In the genomic region with DNA sequence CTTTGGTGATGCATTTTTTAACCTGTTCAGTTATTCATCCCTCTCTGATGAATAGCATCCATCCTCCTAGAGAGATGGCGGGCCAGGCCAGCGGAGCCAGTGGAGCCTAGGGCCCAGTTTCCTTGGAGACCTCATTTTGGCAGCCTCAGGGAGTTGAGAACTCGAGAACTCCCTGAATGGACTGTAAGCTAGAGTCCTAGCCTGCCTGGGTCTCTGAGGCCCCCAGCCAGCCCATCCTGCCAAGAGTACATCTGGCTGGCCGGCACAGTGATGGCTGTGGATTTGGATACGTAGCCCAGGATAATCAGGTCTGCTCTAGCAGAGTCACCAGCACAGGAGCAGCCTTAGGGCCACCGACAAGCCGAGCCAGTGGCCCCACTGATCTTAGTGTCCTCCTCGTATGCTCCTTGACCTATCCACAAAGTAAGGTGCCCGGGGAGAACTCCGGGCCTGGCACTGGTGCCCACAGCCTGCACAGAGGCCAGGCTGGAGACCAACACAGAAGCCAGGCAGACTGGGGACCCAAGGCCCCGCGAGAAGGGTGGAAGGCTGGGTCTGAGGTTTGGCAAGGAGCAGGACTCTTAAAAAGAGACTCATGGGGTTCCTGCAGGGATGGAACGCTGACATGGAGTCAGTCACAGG, we compare ENCODE assay signal across 19 cellular contexts.
DNase-seq lines count a peak whose midpoint lies in the region; ATAC-seq and TF ChIP-seq lines count a peak whose summit lies in the region.
"Had no signal": no experiment of that assay in that cellular context is flagged by ENCODE, and none has a peak within 500 bp of the region (broad histone marks: within the 10 kb centered on the region; RNA-seq: fewer than 3 reads in every experiment).

No MANE protein-coding gene starts in this region.

- TF ChIP-seq CTCF in chondrocyte (IDR thresholded peaks at IDR 0.05), result no peak

- DNase-seq in chondrocyte (ENCODE audit: low spot score), result peak; percentile 64
- DNase-seq in memory B cell (ENCODE audit: low spot score in 2 of 2), result no peak
- no peak for DNase-seq in SW480 (ENCODE audit: low spot score)
- no peak for DNase-seq in NCI-H226
- no peak for DNase-seq in epidermal melanocyte (ENCODE audit: insufficient read length, low spot score)
- DNase-seq: activated CD4-positive, alpha-beta memory T cell treated with anti-CD3 and anti-CD28 coated beads, Interleukin-2, amount 10 ng/mL, durations not matched to agents 7 days and 5 days; activated CD4-positive, alpha-beta T cell treated with anti-CD3 and anti-CD28 coated beads for 1 hour; activated CD8-positive, alpha-beta memory T cell treated with anti-CD3 and anti-CD28 coated beads, Interleukin-2, amount 50 U/mL, for 48 hours; cortex of kidney; islet precursor cell; NCI-H2081; NCI-H748 treated with DMSO at 0.1 percent for 48 hours; stimulated activated naive CD8-positive, alpha-beta T cell treated with anti-CD3 and anti-CD28 coated beads, Interleukin-15, Interleukin-2, amounts not matched to agents 100 U/mL and 50 U/mL, for 24 hours had no signal

- no peak for ATAC-seq in memory B cell (ENCODE audit: low read depth)
- ATAC-seq: HCT116; stimulated activated naive CD8-positive, alpha-beta T cell treated with anti-CD3 and anti-CD28 coated beads, Interleukin-15, Interleukin-2, amounts not matched to agents 100 U/mL and 50 U/mL, for 24 hours had no signal

- H3K4me3 ChIP-seq in stomach smooth muscle (ENCODE audit: low read length in 2 of 2), result no peak overlapping the region

- peaks cover 9% of the 10 kb centered on the region for H3K4me1 Mint-ChIP-seq in chondrocyte (ENCODE audit: low read depth)
- H3K4me1 Mint-ChIP-seq in memory B cell, result no peaks in the 10 kb centered on the region
- H3K4me1 Mint-ChIP-seq: activated CD4-positive, alpha-beta memory T cell treated with anti-CD3 and anti-CD28 coated beads, Interleukin-2, amount 10 ng/mL, durations not matched to agents 7 days and 5 days had no signal

- H3K36me3 Mint-ChIP-seq in chondrocyte (ENCODE audit: low read depth), result peaks cover 44% of the 10 kb centered on the region
- peaks cover 42% of the 10 kb centered on the region for H3K36me3 Mint-ChIP-seq in memory B cell
- H3K36me3 Mint-ChIP-seq: activated naive CD8-positive, alpha-beta T cell had no signal

- H3K27me3 Mint-ChIP-seq in chondrocyte (ENCODE audit: low read depth) (no peaks in the 10 kb centered on the region), memory B cell (no peaks in the 10 kb centered on the region)
- H3K27me3 Mint-ChIP-seq: activated CD4-positive, alpha-beta memory T cell treated with anti-CD3 and anti-CD28 coated beads, Interleukin-2, amount 10 ng/mL, durations not matched to agents 7 days and 5 days; activated naive CD8-positive, alpha-beta T cell; type B pancreatic cell had no signal

- H3K27ac Mint-ChIP-seq in chondrocyte (ENCODE audit: unreplicated experiment) (no peak overlapping the region), memory B cell (peak overlapping the region; percentile 95)
- H3K27ac Mint-ChIP-seq: activated CD4-positive, alpha-beta memory T cell treated with anti-CD3 and anti-CD28 coated beads, Interleukin-2, amount 10 ng/mL, durations not matched to agents 7 days and 5 days; activated naive CD8-positive, alpha-beta T cell had no signal

- no peak overlapping the region for H3K9ac ChIP-seq in stomach smooth muscle (ENCODE audit: low read length in 2 of 2)

- H3K27ac ChIP-seq in KOPT-K1 (ENCODE audit: low read depth, low read length, poor library complexity, severe bottlenecking) (peak overlapping the region; percentile 83), stomach smooth muscle (ENCODE audit: low read length) (peak overlapping the region; percentile 99)

- H3K27me3 ChIP-seq in stomach smooth muscle (ENCODE audit: control insufficient read depth in 1 of 2, insufficient read depth in 2 of 2, low read length in 2 of 2), result no peaks in the 10 kb centered on the region

- no peaks in the 10 kb centered on the region for H3K9me3 ChIP-seq in KOPT-K1 (ENCODE audit: insufficient read depth, low read length, poor library complexity, severe bottlenecking)
- no peaks in the 10 kb centered on the region for H3K9me3 ChIP-seq in stomach smooth muscle (ENCODE audit: control insufficient read depth in 2 of 2, low read length in 2 of 2)

- H3K4me1 ChIP-seq in stomach smooth muscle (ENCODE audit: control insufficient read depth, insufficient read depth, low read length), result peaks cover 97% of the 10 kb centered on the region

- H3K9me3 Mint-ChIP-seq in chondrocyte (ENCODE audit: low read depth) (no peaks in the 10 kb centered on the region), memory B cell (no peaks in the 10 kb centered on the region)
- H3K9me3 Mint-ChIP-seq: activated CD4-positive, alpha-beta memory T cell treated with anti-CD3 and anti-CD28 coated beads, Interleukin-2, amount 10 ng/mL, durations not matched to agents 7 days and 5 days; neural crest cell; type B pancreatic cell had no signal

- H3K4me3 Mint-ChIP-seq in chondrocyte (ENCODE audit: unreplicated experiment) (no peak overlapping the region), memory B cell (no peak overlapping the region)
- H3K4me3 Mint-ChIP-seq: activated CD4-positive, alpha-beta memory T cell treated with anti-CD3 and anti-CD28 coated beads, Interleukin-2, amount 10 ng/mL, durations not matched to agents 7 days and 5 days; activated naive CD8-positive, alpha-beta T cell; neural crest cell; type B pancreatic cell had no signal

- H3K36me3 ChIP-seq in KOPT-K1 (ENCODE audit: insufficient read depth, low read length) (peaks cover 84% of the 10 kb centered on the region), stomach smooth muscle (ENCODE audit: control insufficient read depth in 2 of 2, insufficient read depth in 2 of 2, low read length in 2 of 2) (peaks cover 14 to 33% of the 10 kb centered on the region in 2 donors)
